Comparison of ENCODE assay signal across 21 cellular contexts in the genomic region with DNA sequence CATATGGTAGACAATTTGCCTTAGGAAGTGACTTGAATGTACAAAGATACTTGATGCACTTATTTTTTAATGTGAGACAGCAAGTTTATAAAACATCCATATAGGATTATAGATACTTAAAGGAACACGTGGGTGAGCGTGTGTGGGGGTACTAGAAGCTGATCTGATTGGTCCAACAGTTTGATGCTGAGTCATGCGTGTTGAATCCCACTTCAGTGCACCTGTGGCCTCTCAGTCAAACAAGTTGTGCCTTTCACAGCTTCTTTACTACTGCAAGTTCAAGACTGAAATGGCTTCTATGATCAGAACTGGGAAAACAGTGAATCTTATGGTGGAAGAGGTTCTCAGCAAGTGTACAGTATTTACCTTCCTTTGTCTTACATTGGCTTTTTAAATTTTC.
"Had no signal": no experiment of that assay in that cellular context is flagged by ENCODE, and none has a peak within 500 bp of the region (broad histone marks: within the 10 kb centered on the region; RNA-seq: fewer than 3 reads in every experiment).

No MANE protein-coding gene starts in this region.

- H3K36me3 Mint-ChIP-seq: naive thymus-derived CD8-positive, alpha-beta T cell had no signal

- H3K4me3 Mint-ChIP-seq: activated naive CD4-positive, alpha-beta T cell treated with anti-CD3 and anti-CD28 coated beads for 36 hours; activated naive CD8-positive, alpha-beta T cell treated with anti-CD3 and anti-CD28 coated beads, Interleukin-2, amount 50 U/mL, for 24 hours; activated T-helper 17 cell treated with anti-CD3 and anti-CD28 coated beads, Interleukin-2, amount 50 U/mL, for 72 hours; effector memory CD8-positive, alpha-beta T cell; naive thymus-derived CD8-positive, alpha-beta T cell had no signal

- H3K4me1 Mint-ChIP-seq: naive thymus-derived CD8-positive, alpha-beta T cell had no signal

- ATAC-seq: effector memory CD8-positive, alpha-beta T cell; foreskin keratinocyte; left cardiac atrium; naive thymus-derived CD8-positive, alpha-beta T cell had no signal

- H3K27me3 Mint-ChIP-seq: activated naive CD8-positive, alpha-beta T cell treated with anti-CD3 and anti-CD28 coated beads, Interleukin-2, amount 50 U/mL, for 24 hours; activated T-helper 17 cell treated with anti-CD3 and anti-CD28 coated beads, Interleukin-2, amount 50 U/mL, for 72 hours; effector memory CD8-positive, alpha-beta T cell; naive thymus-derived CD8-positive, alpha-beta T cell had no signal

- H3K27ac ChIP-seq: foreskin keratinocyte, neutrophil, tibial artery, vagina had no signal

- H3K36me3 ChIP-seq: neutrophil had no signal

- H3K27me3 ChIP-seq: foreskin keratinocyte, tibial artery, vagina had no signal

- H3K27ac Mint-ChIP-seq: activated naive CD4-positive, alpha-beta T cell treated with anti-CD3 and anti-CD28 coated beads for 36 hours; activated naive CD8-positive, alpha-beta T cell treated with anti-CD3 and anti-CD28 coated beads, Interleukin-2, amount 50 U/mL, for 24 hours; activated T-helper 17 cell treated with anti-CD3 and anti-CD28 coated beads, Interleukin-2, amount 50 U/mL, for 72 hours; effector memory CD8-positive, alpha-beta T cell; naive thymus-derived CD8-positive, alpha-beta T cell had no signal

- H3K9me3 ChIP-seq: neutrophil, tibial artery, vagina had no signal

- H3K9me3 Mint-ChIP-seq: activated naive CD4-positive, alpha-beta T cell treated with anti-CD3 and anti-CD28 coated beads for 36 hours; activated naive CD8-positive, alpha-beta T cell treated with anti-CD3 and anti-CD28 coated beads, Interleukin-2, amount 50 U/mL, for 24 hours; activated T-helper 17 cell treated with anti-CD3 and anti-CD28 coated beads, Interleukin-2, amount 50 U/mL, for 72 hours; effector memory CD8-positive, alpha-beta T cell; naive thymus-derived CD8-positive, alpha-beta T cell had no signal

- DNase-seq: activated CD4-positive, CD25-positive, alpha-beta regulatory T cell treated with anti-CD3 and anti-CD28 coated beads, Interleukin-2, amount 50 U/mL, for 72 hours; activated naive CD4-positive, alpha-beta T cell treated with anti-CD3 and anti-CD28 coated beads for 36 hours; activated naive CD8-positive, alpha-beta T cell treated with anti-CD3 and anti-CD28 coated beads, Interleukin-2, amount 50 U/mL, for 24 hours; activated T-cell treated with anti-CD3 and anti-CD28 coated beads for 4 hours; aorta; dermis blood vessel endothelial cell; effector memory CD8-positive, alpha-beta T cell; foreskin keratinocyte; left cardiac atrium; midbrain; naive thymus-derived CD8-positive, alpha-beta T cell; posterior cingulate gyrus; retina; stimulated activated CD4-positive, alpha-beta T cell treated with anti-CD3 and anti-CD28 coated beads, Interleukin-4, amount 100 ng/mL, for 24 hours; stimulated activated naive CD4-positive, alpha-beta T cell; T1000; tibial artery had no signal

- H3K4me3 ChIP-seq: lung, tibial artery, vagina had no signal
